Comparison of ENCODE assay signal across 11 cellular contexts in the genomic region with DNA sequence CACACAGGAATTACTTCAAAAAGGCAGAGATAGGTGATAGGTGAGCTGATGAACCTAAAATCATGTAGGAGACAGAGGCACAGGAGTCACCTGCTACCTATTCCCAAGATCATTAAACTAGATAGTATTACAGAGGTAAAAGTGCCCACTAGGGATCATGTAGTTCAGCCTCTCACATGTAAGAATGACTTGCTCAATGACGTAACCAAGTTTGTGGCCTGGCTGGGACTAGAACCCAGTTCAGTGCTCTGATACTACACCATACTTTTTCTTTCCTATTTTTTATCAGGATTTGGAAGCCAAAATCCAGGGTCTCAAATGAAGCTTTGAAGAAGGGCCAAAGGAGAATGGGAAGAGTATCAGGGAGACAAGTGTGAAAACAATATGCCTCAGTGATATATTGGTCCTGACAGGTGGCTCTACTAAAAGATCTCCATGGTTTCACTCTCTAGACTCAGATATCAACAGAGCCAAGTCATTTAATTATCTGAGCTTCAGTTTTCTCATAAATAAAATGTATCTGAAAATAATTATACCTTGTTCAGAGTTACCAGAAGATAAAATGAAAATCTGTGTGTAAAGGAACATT.
DNase-seq lines count a peak whose midpoint lies in the region; ATAC-seq and TF ChIP-seq lines count a peak whose summit lies in the region.
"Had no signal": no experiment of that assay in that cellular context is flagged by ENCODE, and none has a peak within 500 bp of the region (broad histone marks: within the 10 kb centered on the region; RNA-seq: fewer than 3 reads in every experiment).

No MANE protein-coding gene starts in this region.

- H3K36me3 ChIP-seq in duodenal mucosa (ENCODE audit: control insufficient read depth in 1 of 2, insufficient read depth in 2 of 2, low read length in 2 of 2) (peaks cover 0 to 13% of the 10 kb centered on the region in 2 donors), upper lobe of right lung (peaks cover 13% of the 10 kb centered on the region)

- peak; percentile 19 for ATAC-seq in upper lobe of right lung

- no peaks in the 10 kb centered on the region for H3K27me3 Mint-ChIP-seq in mesothelial cell of epicardium (ENCODE audit: low read depth)
- H3K27me3 Mint-ChIP-seq in activated T-helper 1 cell treated with anti-CD3 and anti-CD28 coated beads, Interleukin-12 subunit alpha, Interleukin-12 subunit beta, Interleukin-2, Interleukin-4 antibody, amounts not matched to agents 30 ng/mL and 10 ng/mL and 1 ng/mL, durations not matched to agents 14 hours and 24 hours and 36 hours (ENCODE audit: insufficient read depth) = no peaks in the 10 kb centered on the region

- H3K27me3 ChIP-seq in duodenal mucosa (ENCODE audit: control insufficient read depth in 1 of 2, insufficient read depth in 2 of 2, low read length in 2 of 2) (no peaks in the 10 kb centered on the region), upper lobe of right lung (no peaks in the 10 kb centered on the region)

- peaks cover 4 to 20% of the 10 kb centered on the region in 2 donors for H3K4me1 ChIP-seq in duodenal mucosa (ENCODE audit: control insufficient read depth in 1 of 2, insufficient read depth in 2 of 2, low read length in 2 of 2)
- peaks cover 19% of the 10 kb centered on the region for H3K4me1 ChIP-seq in upper lobe of right lung

- peaks cover 25% of the 10 kb centered on the region for H3K4me1 Mint-ChIP-seq in mesothelial cell of epicardium
- H3K4me1 Mint-ChIP-seq in activated T-helper 1 cell treated with anti-CD3 and anti-CD28 coated beads, Interleukin-12 subunit alpha, Interleukin-12 subunit beta, Interleukin-2, Interleukin-4 antibody, amounts not matched to agents 30 ng/mL and 10 ng/mL and 1 ng/mL, durations not matched to agents 14 hours and 24 hours and 36 hours (ENCODE audit: low read depth) = peaks cover 6% of the 10 kb centered on the region

- TF ChIP-seq CTCF in mesothelial cell of epicardium (IDR thresholded peaks at IDR 0.05; ENCODE audit: unreplicated experiment) = no peak
- TF ChIP-seq CTCF in upper lobe of right lung (IDR thresholded peaks at IDR 0.05) = no peak

- no peak overlapping the region for H3K9ac ChIP-seq in duodenal mucosa (ENCODE audit: low read depth in 1 of 2, low read length in 2 of 2)

- intact Hi-C loops in upper lobe of right lung (cut with DNase I) = no loop called here
- intact Hi-C loops in activated T-helper 1 cell treated with anti-CD3 and anti-CD28 coated beads, Interleukin-12 subunit alpha, Interleukin-12 subunit beta, Interleukin-2, Interleukin-4 antibody, amounts not matched to agents 30 ng/mL and 10 ng/mL and 1 ng/mL, durations not matched to agents 14 hours and 24 hours and 36 hours (cut with micrococcal nuclease) = no loop called here

- DNase-seq in NCI-H2029 treated with DMSO at 0.1 percent for 48 hours (lab: John Stamatoyannopoulos, UW) (peak; percentile 87), NCI-H2029 (lab: John Stamatoyannopoulos, UW) (no peak), mesothelial cell of epicardium (ENCODE audit: low spot score in 2 of 2, unreplicated experiment in 2 of 2) (no peak), upper lobe of right lung (no peak), NCI-H526 (lab: John Stamatoyannopoulos, UW) (no peak)
- no peak for DNase-seq in effector CD8-positive, alpha-beta T cell (lab: John Stamatoyannopoulos, UW)
- no peak for DNase-seq in activated T-helper 1 cell treated with anti-CD3 and anti-CD28 coated beads, Interleukin-12 subunit alpha, Interleukin-12 subunit beta, Interleukin-2, Interleukin-4 antibody, amounts not matched to agents 30 ng/mL and 10 ng/mL and 1 ng/mL, durations not matched to agents 14 hours and 24 hours and 36 hours (ENCODE audit: low spot score)
- DNase-seq: activated T-cell treated with anti-CD3 and anti-CD28 coated beads, Interleukin-2, amount 50 U/mL, for 48 hours; Kasumi-1; stimulated activated CD4-positive, alpha-beta T cell treated with anti-CD3 and anti-CD28 coated beads, Interleukin-4, amount 100 ng/mL, for 24 hours had no signal

- H3K36me3 Mint-ChIP-seq in mesothelial cell of epicardium = peaks cover 15% of the 10 kb centered on the region
- H3K36me3 Mint-ChIP-seq in activated T-helper 1 cell treated with anti-CD3 and anti-CD28 coated beads, Interleukin-12 subunit alpha, Interleukin-12 subunit beta, Interleukin-2, Interleukin-4 antibody, amounts not matched to agents 30 ng/mL and 10 ng/mL and 1 ng/mL, durations not matched to agents 14 hours and 24 hours and 36 hours (ENCODE audit: low read depth) = peaks cover 6% of the 10 kb centered on the region

- peaks cover 2% of the 10 kb centered on the region for H3K9me3 Mint-ChIP-seq in mesothelial cell of epicardium
- H3K9me3 Mint-ChIP-seq in activated T-helper 1 cell treated with anti-CD3 and anti-CD28 coated beads, Interleukin-12 subunit alpha, Interleukin-12 subunit beta, Interleukin-2, Interleukin-4 antibody, amounts not matched to agents 30 ng/mL and 10 ng/mL and 1 ng/mL, durations not matched to agents 14 hours and 24 hours and 36 hours = no peaks in the 10 kb centered on the region

- peak overlapping the region; percentile 98 for H3K27ac Mint-ChIP-seq in mesothelial cell of epicardium
- no peak overlapping the region for H3K27ac Mint-ChIP-seq in activated T-helper 1 cell treated with anti-CD3 and anti-CD28 coated beads, Interleukin-12 subunit alpha, Interleukin-12 subunit beta, Interleukin-2, Interleukin-4 antibody, amounts not matched to agents 30 ng/mL and 10 ng/mL and 1 ng/mL, durations not matched to agents 14 hours and 24 hours and 36 hours

- no peak overlapping the region for H3K4me3 Mint-ChIP-seq in mesothelial cell of epicardium
- no peak overlapping the region for H3K4me3 Mint-ChIP-seq in activated T-helper 1 cell treated with anti-CD3 and anti-CD28 coated beads, Interleukin-12 subunit alpha, Interleukin-12 subunit beta, Interleukin-2, Interleukin-4 antibody, amounts not matched to agents 30 ng/mL and 10 ng/mL and 1 ng/mL, durations not matched to agents 14 hours and 24 hours and 36 hours

- H3K9me3 ChIP-seq in duodenal mucosa (ENCODE audit: control insufficient read depth in 1 of 2, low read length in 2 of 2) (no peaks in the 10 kb centered on the region), upper lobe of right lung (no peaks in the 10 kb centered on the region)

- H3K4me3 ChIP-seq in duodenal mucosa (ENCODE audit: low read depth in 1 of 2, low read length in 2 of 2) (no peak overlapping the region), upper lobe of right lung (no peak overlapping the region)

- H3K27ac ChIP-seq in duodenal mucosa (ENCODE audit: low read depth, low read length) (peak overlapping the region; percentile 17), upper lobe of right lung (peak overlapping the region; percentile 82)
